In genomic region chr5:134537297-134537696, GRCh38 we compare ENCODE assay signal across 1 cellular context.
TF ChIP-seq lines count a peak whose summit lies in the region.

No MANE protein-coding gene starts in this region.

TF ChIP-seq in GM12878, 131 proteins besides CTCF, POLR2A, EP300 and RAD21:
- TF ChIP-seq DPF2 (IDR thresholded peaks at IDR 0.05) (no peak), E2F4 (IDR thresholded peaks at IDR 0.05; ENCODE audit: low read depth, low read length) (no peak), ZNF274 (IDR thresholded peaks at IDR 0.05; ENCODE audit: insufficient read depth, insufficient read length) (no peak), ZNF592 (IDR thresholded peaks at IDR 0.05) (no peak), POU2F2 (IDR thresholded peaks at IDR 0.05; ENCODE audit: borderline replicate concordance, low read depth, low read length) (no peak), POLR2AphosphoS5 (IDR thresholded peaks at IDR 0.05; ENCODE audit: low read length) (no peak), KDM1A (IDR thresholded peaks at IDR 0.05; ENCODE audit: borderline replicate concordance) (no peak), BRCA1 (IDR thresholded peaks at IDR 0.05; ENCODE audit: low read depth, low read length) (no peak), IKZF1 (conservative IDR thresholded peaks at IDR 0.05) (no peak), BCL11A (IDR thresholded peaks at IDR 0.05; ENCODE audit: low read depth, low read length) (no peak), PRDM15 (CRISPR knock-in tag; IDR thresholded peaks at IDR 0.05) (no peak)
